ENCODE assay signal across 10 cellular contexts in genomic region chr6:136284909-136285308, GRCh38. TPM values are rescaled to one million over a fixed set of nuclear protein-coding genes. Genes with fewer than 3 reads are reported as not detected.
DNase-seq lines count a peak whose midpoint lies in the region; ATAC-seq, FAIRE-seq and TF ChIP-seq lines count a peak whose summit lies in the region.
"Had no signal": no experiment of that assay in that cellular context is flagged by ENCODE, and none has a peak within 500 bp of the region (broad histone marks: within the 10 kb centered on the region; RNA-seq: fewer than 3 reads in every experiment).

No MANE protein-coding gene starts in this region.

- peaks cover 83% of the 10 kb centered on the region for H3K4me1 ChIP-seq in CD4-positive, alpha-beta memory T cell (ENCODE audit: insufficient read depth, low read length)

- H3K36me3 ChIP-seq in CD4-positive, alpha-beta memory T cell (ENCODE audit: insufficient read depth, low read length): peaks cover 14% of the 10 kb centered on the region

- intact Hi-C loops in CD4-positive, alpha-beta memory T cell (cut with micrococcal nuclease): loop anchor here (2.0 to 10.0 kb wide), 2 partner anchors 14 to 510 kb away; partner anchors contain the start of gene MAP3K5
- intact Hi-C loops in natural killer cell (cut with micrococcal nuclease): loop anchor here (10.0 kb wide), 1 partner anchor 1430 kb away; no protein-coding TSS in a partner anchor

- peaks cover 56 to 98% (median 73%) of the 10 kb centered on the region in 4 donors for H3K4me1 Mint-ChIP-seq in CD4-positive, alpha-beta memory T cell
- H3K4me1 Mint-ChIP-seq in IgD-negative memory B cell (peaks cover 59 to 65% (median 64%) of the 10 kb centered on the region in 3 donors), natural killer cell (peaks cover 84 to 91% of the 10 kb centered on the region in 2 donors)

- TF ChIP-seq CTCF in natural killer cell (IDR thresholded peaks at IDR 0.05): no peak

- peak overlapping the region; percentile 51 to 100 (median 82) for H3K4me3 Mint-ChIP-seq in CD4-positive, alpha-beta memory T cell
- H3K4me3 Mint-ChIP-seq in IgD-negative memory B cell (peak overlapping the region; percentile 7 to 96 (median 82)), natural killer cell (peak overlapping the region; percentile 62)

- CTCF ChIA-PET in CD4-positive, alpha-beta memory T cell (lab: Charles Lee; ENCODE audit: partially characterized antibody): interaction anchor here (1.0 kb wide), 1 partner anchor 32 kb away, joined by 3 read pairs; no protein-coding TSS in a partner anchor

- no peaks in the 10 kb centered on the region for H3K27me3 ChIP-seq in CD4-positive, alpha-beta memory T cell (ENCODE audit: insufficient read depth, low read length)

- peaks cover 5% of the 10 kb centered on the region in 2 donors for H3K27me3 Mint-ChIP-seq in CD4-positive, alpha-beta memory T cell
- H3K27me3 Mint-ChIP-seq in IgD-negative memory B cell (peaks cover 3% of the 10 kb centered on the region), natural killer cell (ENCODE audit: low read depth in 2 of 2) (no peaks in the 10 kb centered on the region)

- peaks cover 0 to 12% (median 2%) of the 10 kb centered on the region in 8 donors for H3K9me3 Mint-ChIP-seq in CD4-positive, alpha-beta memory T cell
- no peaks in the 10 kb centered on the region for H3K9me3 Mint-ChIP-seq in IgD-negative memory B cell
- H3K9me3 Mint-ChIP-seq in natural killer cell: no peaks in the 10 kb centered on the region

- DNase-seq in CD4-positive, alpha-beta memory T cell: peak in 1 of 5 donors; percentile 45
- DNase-seq in astrocyte of the hippocampus (ENCODE audit: low read depth, low spot score): peak; percentile 52
- DNase-seq in natural killer cell: no peak
- no peak for DNase-seq in NCI-H1930 (lab: John Stamatoyannopoulos, UW)
- DNase-seq in activated effector memory CD4-positive, alpha-beta T cell treated with Interleukin-2 at 50 U/mL for 16 hours: no peak
- no peak for DNase-seq in NCI-H2029 treated with DMSO at 0.1 percent for 48 hours (lab: John Stamatoyannopoulos, UW)
- no peak for DNase-seq in frontal cortex (ENCODE audit: low spot score in 2 of 2)
- DNase-seq: T1000 had no signal

- peaks cover 32 to 68% of the 10 kb centered on the region in 2 donors for H3K36me3 Mint-ChIP-seq in CD4-positive, alpha-beta memory T cell
- H3K36me3 Mint-ChIP-seq in IgD-negative memory B cell: no peaks in the 10 kb centered on the region
- peaks cover 14% of the 10 kb centered on the region for H3K36me3 Mint-ChIP-seq in natural killer cell

- no peak overlapping the region for H3K4me3 ChIP-seq in CD4-positive, alpha-beta memory T cell (ENCODE audit: low read length in 2 of 2)
- H3K4me3 ChIP-seq: skin epidermis had no signal

- peak overlapping the region; percentile 60 for H3K27ac ChIP-seq in CD4-positive, alpha-beta memory T cell (ENCODE audit: low read depth, low read length)

- peak overlapping the region; percentile 42 to 99 (median 86) for H3K27ac Mint-ChIP-seq in CD4-positive, alpha-beta memory T cell
- H3K27ac Mint-ChIP-seq in IgD-negative memory B cell (peak overlapping the region; percentile 44 to 100 (median 59)), natural killer cell (peak overlapping the region; percentile 95 to 99)

- no peaks in the 10 kb centered on the region for H3K9me3 ChIP-seq in CD4-positive, alpha-beta memory T cell (ENCODE audit: control insufficient read depth in 1 of 2, low read length in 2 of 2)

- POLR2A ChIA-PET in CD4-positive, alpha-beta memory T cell (lab: Charles Lee; ENCODE audit: partially characterized antibody): interaction anchor here (0.8 to 1.3 kb wide), 2 partner anchors 30 to 787 kb away, joined by 3 to 4 read pairs; partner anchors contain the start of gene AHI1

- ATAC-seq in natural killer cell: no peak

- no peak for FAIRE-seq in frontal cortex (lab: Jason Lieb, UNC)

RNA-seq across cellular contexts. Expression of gene BCLAF1, which starts 4.7 kb away (rescaled TPM):
- 100 to 1,000 TPM; 233 to 242 TPM for total RNA-seq in CD4-positive, alpha-beta memory T cell
- 100 to 1,000 TPM in 1 of 2 donors, 10 to 100 TPM in 1; 81.9 to 114 TPM for polyA plus RNA-seq in CD4-positive, alpha-beta memory T cell
- 137 TPM for polyA plus RNA-seq in IgD-negative memory B cell
- 100 to 1,000 TPM; 391 to 582 (median 465) TPM for total RNA-seq in natural killer cell
- 170 TPM for total RNA-seq in frontal cortex

RNA-seq across cellular contexts. Expression of gene MTFR2, which starts 34.8 kb away (rescaled TPM):
- 1 to 10 TPM; 1.2 TPM for total RNA-seq in CD4-positive, alpha-beta memory T cell
- polyA plus RNA-seq in CD4-positive, alpha-beta memory T cell: 1 to 10 TPM in 1 of 2 donors, under 1 TPM in 1; 0.55 to 1.1 TPM
- 1.5 TPM for polyA plus RNA-seq in IgD-negative memory B cell
- total RNA-seq in natural killer cell (1 to 10 TPM; 1.7 to 2.1 (median 2.0) TPM), frontal cortex (0.41 TPM)
